Comparison of ENCODE assay signal across 19 cellular contexts in genomic region chr17:12536472-12536871, GRCh38.
"Had no signal": no experiment of that assay in that cellular context is flagged by ENCODE, and none has a peak within 500 bp of the region (broad histone marks: within the 10 kb centered on the region; RNA-seq: fewer than 3 reads in every experiment).

No MANE protein-coding gene starts in this region.

- H3K36me3 ChIP-seq: adrenal gland, gastroesophageal sphincter, heart right ventricle, tibial artery, vagina had no signal

- H3K4me1 ChIP-seq: adrenal gland, gastroesophageal sphincter, heart right ventricle, tibial artery, vagina had no signal

- DNase-seq: activated B cell treated with CpG ODN at 0.5 μM for 24 hours; activated CD4-positive, alpha-beta T cell treated with anti-CD3 and anti-CD28 coated beads for 48 hours; activated CD8-positive, alpha-beta T cell treated with anti-CD3 and anti-CD28 coated beads for 36 hours; activated effector memory CD4-positive, alpha-beta T cell treated with Interleukin-2 at 50 U/mL for 16 hours; activated naive CD4-positive, alpha-beta T cell treated with anti-CD3 and anti-CD28 coated beads, Interleukin-2, amount 50 U/mL, for 16 hours; activated T-cell treated with anti-CD3 and anti-CD28 coated beads, Interleukin-2, amount 50 U/mL, for 4 hours; adrenal gland; central memory CD4-positive, alpha-beta T cell; cortex of kidney; effector CD4-positive, alpha-beta T cell; heart right ventricle; left ventricle myocardium superior; retina; stimulated activated CD4-positive, alpha-beta T cell treated with anti-CD3 and anti-CD28 coated beads, Interleukin-2, amount 100 ng/mL, for 48 hours; stimulated activated naive B cell treated with anti-CD40 and anti-IgM and Interleukin-4, amounts not matched to agents 10 μg/mL and 1 μg/mL and 100 μg/mL, for 72 hours; T-helper 17 cell; tibial artery had no signal

- H3K27me3 ChIP-seq: gastroesophageal sphincter, heart right ventricle, tibial artery, vagina had no signal

- H3K9me3 ChIP-seq: adrenal gland, gastroesophageal sphincter, heart right ventricle, tibial artery, vagina had no signal

- H3K27ac ChIP-seq: adrenal gland, heart right ventricle, tibial artery, vagina had no signal

- H3K4me3 ChIP-seq: adrenal gland, gastroesophageal sphincter, heart right ventricle, tibial artery, vagina had no signal
